ENCODE assay signal across 6 cellular contexts in genomic region chr20:34807944-34808465, GRCh38. TPM values are rescaled to one million over a fixed set of nuclear protein-coding genes. Genes with fewer than 3 reads are reported as not detected.
DNase-seq lines count a peak whose midpoint lies in the region; ATAC-seq, FAIRE-seq and TF ChIP-seq lines count a peak whose summit lies in the region.
"Not testable (repeated sequence)": the region's sequence is repeated elsewhere in the genome, so short reads cannot be mapped to it uniquely, and the experiment has no call there.

No MANE protein-coding gene starts in this region.

- H3K27ac ChIP-seq in body of pancreas; small intestine (ENCODE audit: low read depth in 1 of 2, low read length in 1 of 2): not testable (repeated sequence)

- not testable (repeated sequence) for H3K4me3 ChIP-seq in body of pancreas; small intestine (ENCODE audit: low read depth in 1 of 2, low read length in 2 of 2)

- not testable (repeated sequence) for H3K36me3 ChIP-seq in body of pancreas (replicated peaks in 1 of 2; ENCODE audit: insufficient read depth in 1 of 2, low read depth in 2 of 2); small intestine (ENCODE audit: control insufficient read depth in 2 of 2, insufficient read depth in 2 of 2, low read length in 2 of 2)

- intact Hi-C loops in body of pancreas (cut with DNase I) = not testable (repeated sequence)

- H3K9me3 ChIP-seq in body of pancreas; small intestine (ENCODE audit: control insufficient read depth, low read depth): not testable (repeated sequence)

- 79% methylated on average over 8 of the region's 8 CpGs for WGBS in body of pancreas, 2 donors
- WGBS in small intestine, 3 donors = 78 to 87% (median 80%) methylated on average over 8 of the region's 8 CpGs

- DNase-seq in DMS 273 (lab: John Stamatoyannopoulos, UW; ENCODE audit: unreplicated experiment) (peak; percentile 17), M059J (ENCODE audit: low read depth) (peak; percentile 50), NCI-H2196 (lab: John Stamatoyannopoulos, UW; ENCODE audit: unreplicated experiment) (peak; percentile 16), body of pancreas (peak; percentile 22 to 62 (median 38)), dermis blood vessel endothelial cell (peak; percentile 15), small intestine (peak; percentile 36)

- FAIRE-seq in small intestine (lab: Jason Lieb, UNC) = not testable (repeated sequence)

- not testable (repeated sequence) for H3K27me3 ChIP-seq in body of pancreas; small intestine (ENCODE audit: control insufficient read depth in 2 of 2, insufficient read depth in 2 of 2, low read length in 2 of 2)

- not testable (repeated sequence) for TF ChIP-seq CTCF in body of pancreas (IDR thresholded peaks at IDR 0.05)

- H3K4me1 ChIP-seq in body of pancreas = peaks cover 16% of the 10 kb centered on the region
- not testable (repeated sequence) for H3K4me1 ChIP-seq in small intestine (ENCODE audit: control insufficient read depth in 2 of 2, insufficient read depth in 1 of 2, low read depth in 1 of 2, low read length in 1 of 2)

- TF ChIP-seq POLR2A in body of pancreas (IDR thresholded peaks at IDR 0.05) = not testable (repeated sequence)

- not testable (repeated sequence) for ATAC-seq in body of pancreas

RNA-seq across cellular contexts. Expression of gene NCOA6, which starts 17.4 kb away (rescaled TPM):
- 7.5 and 14.5 TPM in 2 replicates for total RNA-seq in M059J (2014; rRNA removed; shearing (Covaris generic))
- total RNA-seq in body of pancreas (10 to 100 TPM; 13.5 to 54.1 TPM), dermis blood vessel endothelial cell (6.8 and 7.8 TPM in 2 replicates)
- polyA plus RNA-seq in small intestine = 10 to 100 TPM; 19.3 to 46.5 (median 33.8) TPM
